Comparison of ENCODE assay signal across 19 cellular contexts in the genomic region with DNA sequence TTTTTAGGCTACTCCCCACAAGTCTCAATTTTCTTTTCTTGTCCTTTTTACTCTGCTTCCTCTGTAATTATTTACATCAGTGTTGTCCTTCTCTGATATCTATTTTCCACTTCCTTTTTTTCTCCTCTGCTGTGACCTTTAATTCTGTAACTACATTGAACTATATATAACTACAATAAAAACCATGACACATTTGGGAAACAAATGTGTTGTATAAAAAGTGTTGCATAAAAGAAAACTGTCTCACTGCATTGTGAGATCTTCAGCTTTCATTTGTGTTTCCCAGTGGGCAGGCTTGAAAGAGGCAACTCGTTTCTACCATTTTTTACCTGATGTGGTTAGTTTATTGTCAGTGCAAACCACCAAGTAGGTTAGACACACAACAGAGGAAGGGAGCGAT.
"Had no signal": no experiment of that assay in that cellular context is flagged by ENCODE, and none has a peak within 500 bp of the region (broad histone marks: within the 10 kb centered on the region; RNA-seq: fewer than 3 reads in every experiment).

No MANE protein-coding gene starts in this region.

- H3K4me1 ChIP-seq: body of pancreas, esophagus squamous epithelium, sigmoid colon, thyroid gland had no signal

- H3K36me3 ChIP-seq: esophagus squamous epithelium, sigmoid colon, thyroid gland had no signal

- H3K27ac ChIP-seq: body of pancreas, esophagus squamous epithelium, sigmoid colon, thyroid gland had no signal

- DNase-seq: activated CD4-positive, alpha-beta T cell treated with anti-CD3 and anti-CD28 coated beads, Interleukin-2, amount 10 ng/mL, durations not matched to agents 24 days and 14 days; activated CD4-positive, CD25-positive, alpha-beta regulatory T cell; activated CD8-positive, alpha-beta T cell treated with anti-CD3 and anti-CD28 coated beads for 36 hours; activated naive CD4-positive, alpha-beta T cell; activated naive CD8-positive, alpha-beta T cell treated with anti-CD3 and anti-CD28 coated beads for 36 hours; activated T-cell treated with anti-CD3 and anti-CD28 coated beads, Interleukin-2, amount 50 U/mL, for 1 hour; amygdala; body of pancreas; caudate nucleus; effector memory CD8-positive, alpha-beta T cell; esophagus squamous epithelium; mesendoderm; nucleus accumbens; sigmoid colon; stimulated activated CD4-positive, alpha-beta T cell treated with anti-CD3 and anti-CD28 coated beads, Interleukin-4, amount 100 ng/mL, for 24 hours; thyroid gland had no signal

- H3K9me3 ChIP-seq: body of pancreas, esophagus squamous epithelium, sigmoid colon, thyroid gland had no signal

- H3K4me3 Mint-ChIP-seq: activated CD4-positive, alpha-beta T cell treated with anti-CD3 and anti-CD28 coated beads, Interleukin-2, amount 10 ng/mL, durations not matched to agents 24 days and 14 days; activated CD8-positive, alpha-beta T cell treated with anti-CD3 and anti-CD28 coated beads for 36 hours; activated naive CD8-positive, alpha-beta T cell treated with anti-CD3 and anti-CD28 coated beads for 36 hours; activated T-helper 17 cell treated with anti-CD3 and anti-CD28 coated beads, Interleukin-2, amount 50 U/mL, for 72 hours; effector memory CD8-positive, alpha-beta T cell; nephron; stimulated activated effector memory CD8-positive, alpha-beta T cell treated with anti-CD3 and anti-CD28 coated beads, Interleukin-12 subunit alpha, Interleukin-12 subunit beta, amount 100 ng/mL, for 72 hours had no signal

- H3K27me3 ChIP-seq: body of pancreas, esophagus squamous epithelium, sigmoid colon, thyroid gland had no signal

- H3K4me3 ChIP-seq: body of pancreas, esophagus squamous epithelium, sigmoid colon, thyroid gland had no signal

- H3K27ac Mint-ChIP-seq: activated CD4-positive, alpha-beta T cell treated with anti-CD3 and anti-CD28 coated beads, Interleukin-2, amount 10 ng/mL, durations not matched to agents 24 days and 14 days; activated CD8-positive, alpha-beta T cell treated with anti-CD3 and anti-CD28 coated beads for 36 hours; activated naive CD8-positive, alpha-beta T cell treated with anti-CD3 and anti-CD28 coated beads for 36 hours; activated T-helper 17 cell treated with anti-CD3 and anti-CD28 coated beads, Interleukin-2, amount 50 U/mL, for 72 hours; effector memory CD8-positive, alpha-beta T cell; stimulated activated effector memory CD8-positive, alpha-beta T cell treated with anti-CD3 and anti-CD28 coated beads, Interleukin-12 subunit alpha, Interleukin-12 subunit beta, amount 100 ng/mL, for 72 hours had no signal

- H3K4me1 Mint-ChIP-seq: activated CD4-positive, alpha-beta T cell treated with anti-CD3 and anti-CD28 coated beads, Interleukin-2, amount 10 ng/mL, durations not matched to agents 24 days and 14 days; activated T-helper 17 cell treated with anti-CD3 and anti-CD28 coated beads, Interleukin-2, amount 50 U/mL, for 72 hours; stimulated activated effector memory CD8-positive, alpha-beta T cell treated with anti-CD3 and anti-CD28 coated beads, Interleukin-12 subunit alpha, Interleukin-12 subunit beta, amount 100 ng/mL, for 72 hours had no signal

- H3K36me3 Mint-ChIP-seq: activated naive CD8-positive, alpha-beta T cell treated with anti-CD3 and anti-CD28 coated beads for 36 hours; stimulated activated effector memory CD8-positive, alpha-beta T cell treated with anti-CD3 and anti-CD28 coated beads, Interleukin-12 subunit alpha, Interleukin-12 subunit beta, amount 100 ng/mL, for 72 hours had no signal

- H3K9me3 Mint-ChIP-seq: activated CD4-positive, alpha-beta T cell treated with anti-CD3 and anti-CD28 coated beads, Interleukin-2, amount 10 ng/mL, durations not matched to agents 24 days and 14 days; activated CD8-positive, alpha-beta T cell treated with anti-CD3 and anti-CD28 coated beads for 36 hours had no signal

- H3K27me3 Mint-ChIP-seq: activated CD4-positive, alpha-beta T cell treated with anti-CD3 and anti-CD28 coated beads, Interleukin-2, amount 10 ng/mL, durations not matched to agents 24 days and 14 days; activated CD8-positive, alpha-beta T cell treated with anti-CD3 and anti-CD28 coated beads for 36 hours; activated T-helper 17 cell treated with anti-CD3 and anti-CD28 coated beads, Interleukin-2, amount 50 U/mL, for 72 hours had no signal
